In genomic region chr7:46322937-46323336, GRCh38 we compare ENCODE assay signal across 34 cellular contexts.
"Had no signal": no experiment of that assay in that cellular context is flagged by ENCODE, and none has a peak within 500 bp of the region (broad histone marks: within the 10 kb centered on the region; RNA-seq: fewer than 3 reads in every experiment).

No MANE protein-coding gene starts in this region.

- H3K27me3 Mint-ChIP-seq: activated B cell treated with CpG ODN at 0.5 μM for 24 hours; activated CD4-positive, alpha-beta memory T cell treated with anti-CD3 and anti-CD28 coated beads for 36 hours; activated CD4-positive, alpha-beta T cell treated with anti-CD3 and anti-CD28 coated beads, Interleukin-2, amount 10 ng/mL, durations not matched to agents 24 days and 14 days; activated CD8-positive, alpha-beta T cell treated with anti-CD3 and anti-CD28 coated beads for 36 hours; activated T-helper 17 cell treated with anti-CD3 and anti-CD28 coated beads, Interleukin-2, amount 50 U/mL, for 72 hours had no signal

- H3K36me3 Mint-ChIP-seq: activated CD4-positive, alpha-beta memory T cell treated with anti-CD3 and anti-CD28 coated beads for 36 hours; activated naive CD4-positive, alpha-beta T cell treated with anti-CD3 and anti-CD28 coated beads, Interleukin-2, amount 50 U/mL, for 72 hours; activated naive CD8-positive, alpha-beta T cell treated with anti-CD3 and anti-CD28 coated beads for 36 hours had no signal

- H3K4me1 ChIP-seq: adrenal gland, body of pancreas, breast epithelium had no signal

- H3K4me3 ChIP-seq: adrenal gland, body of pancreas, breast epithelium had no signal

- H3K27ac ChIP-seq: adrenal gland, body of pancreas, breast epithelium, VCaP had no signal

- ATAC-seq: activated CD8-positive, alpha-beta T cell treated with anti-CD3 and anti-CD28 coated beads for 36 hours; activated naive CD4-positive, alpha-beta T cell treated with anti-CD3 and anti-CD28 coated beads, Interleukin-2, amount 50 U/mL, for 72 hours; activated T-cell treated with anti-CD3 and anti-CD28 coated beads, Interleukin-2, amount 50 U/mL, for 4 hours; activated T-cell treated with anti-CD3 and anti-CD28 coated beads, Interleukin-2, amount 50 U/mL, for 72 hours; activated T-helper 17 cell treated with anti-CD3 and anti-CD28 coated beads, Interleukin-2, amount 50 U/mL, for 72 hours; body of pancreas had no signal

- H3K36me3 ChIP-seq: adrenal gland, brain microvascular endothelial cell, breast epithelium had no signal

- H3K27me3 ChIP-seq: adrenal gland, body of pancreas, brain microvascular endothelial cell, breast epithelium had no signal

- H3K4me1 Mint-ChIP-seq: activated B cell treated with CpG ODN at 0.5 μM for 24 hours; activated CD4-positive, alpha-beta T cell treated with anti-CD3 and anti-CD28 coated beads, Interleukin-2, amount 10 ng/mL, durations not matched to agents 24 days and 14 days; activated naive CD8-positive, alpha-beta T cell treated with anti-CD3 and anti-CD28 coated beads for 36 hours; activated T-helper 17 cell treated with anti-CD3 and anti-CD28 coated beads, Interleukin-2, amount 50 U/mL, for 72 hours had no signal

- H3K4me3 Mint-ChIP-seq: activated B cell treated with CpG ODN at 0.5 μM for 24 hours; activated CD4-positive, alpha-beta memory T cell treated with anti-CD3 and anti-CD28 coated beads for 36 hours; activated CD4-positive, alpha-beta T cell treated with anti-CD3 and anti-CD28 coated beads, Interleukin-2, amount 10 ng/mL, durations not matched to agents 24 days and 14 days; activated CD8-positive, alpha-beta T cell treated with anti-CD3 and anti-CD28 coated beads for 36 hours; activated naive CD4-positive, alpha-beta T cell treated with anti-CD3 and anti-CD28 coated beads for 36 hours; activated naive CD8-positive, alpha-beta T cell treated with anti-CD3 and anti-CD28 coated beads for 36 hours; activated T-cell treated with anti-CD3 and anti-CD28 coated beads, Interleukin-2, amount 50 U/mL, for 4 hours; activated T-cell treated with anti-CD3 and anti-CD28 coated beads, Interleukin-2, amount 50 U/mL, for 72 hours; activated T-helper 1 cell treated with anti-CD3 and anti-CD28 coated beads, Interleukin-12 subunit alpha, Interleukin-12 subunit beta, Interleukin-2, Interleukin-4 antibody, amounts not matched to agents 30 ng/mL and 10 ng/mL and 1 ng/mL, durations not matched to agents 14 hours and 24 hours and 36 hours; activated T-helper 17 cell treated with anti-CD3 and anti-CD28 coated beads, Interleukin-2, amount 50 U/mL, for 72 hours; T-helper 1 cell treated with Interleukin-12 subunit alpha and Interleukin-12 subunit beta and Interleukin-4 antibody, amounts not matched to agents 30 μg/mL and 1 μg/mL, for 36 hours; T-helper 2 cell treated with Interferon-gamma antibody and Interleukin-4, amounts not matched to agents 5 μg/mL and 100 μg/mL, for 36 hours had no signal

- H3K9me3 Mint-ChIP-seq: activated B cell treated with CpG ODN at 0.5 μM for 24 hours; activated T-helper 17 cell treated with anti-CD3 and anti-CD28 coated beads, Interleukin-2, amount 50 U/mL, for 72 hours had no signal

- H3K27ac Mint-ChIP-seq: activated B cell treated with CpG ODN at 0.5 μM for 24 hours; activated CD4-positive, alpha-beta memory T cell treated with anti-CD3 and anti-CD28 coated beads for 36 hours; activated CD4-positive, alpha-beta T cell treated with anti-CD3 and anti-CD28 coated beads, Interleukin-2, amount 10 ng/mL, durations not matched to agents 24 days and 14 days; activated CD8-positive, alpha-beta T cell treated with anti-CD3 and anti-CD28 coated beads for 36 hours; activated naive CD4-positive, alpha-beta T cell treated with anti-CD3 and anti-CD28 coated beads for 36 hours; activated naive CD4-positive, alpha-beta T cell treated with anti-CD3 and anti-CD28 coated beads, Interleukin-2, amount 50 U/mL, for 72 hours; activated naive CD8-positive, alpha-beta T cell treated with anti-CD3 and anti-CD28 coated beads for 36 hours; activated T-cell treated with anti-CD3 and anti-CD28 coated beads, Interleukin-2, amount 50 U/mL, for 72 hours; activated T-helper 1 cell treated with anti-CD3 and anti-CD28 coated beads, Interleukin-12 subunit alpha, Interleukin-12 subunit beta, Interleukin-2, Interleukin-4 antibody, amounts not matched to agents 30 ng/mL and 10 ng/mL and 1 ng/mL, durations not matched to agents 14 hours and 24 hours and 36 hours; activated T-helper 17 cell treated with anti-CD3 and anti-CD28 coated beads, Interleukin-2, amount 50 U/mL, for 72 hours; T-helper 1 cell treated with Interleukin-12 subunit alpha and Interleukin-12 subunit beta and Interleukin-4 antibody, amounts not matched to agents 30 μg/mL and 1 μg/mL, for 36 hours; T-helper 2 cell treated with Interferon-gamma antibody and Interleukin-4, amounts not matched to agents 5 μg/mL and 100 μg/mL, for 36 hours had no signal

- DNase-seq: activated B cell treated with CpG ODN at 0.5 μM for 24 hours; activated CD4-positive, alpha-beta memory T cell treated with anti-CD3 and anti-CD28 coated beads for 36 hours; activated CD4-positive, alpha-beta T cell treated with anti-CD3 and anti-CD28 coated beads for 4 hours; activated CD4-positive, alpha-beta T cell treated with anti-CD3 and anti-CD28 coated beads, Interleukin-2, amount 10 ng/mL, durations not matched to agents 24 days and 14 days; activated CD4-positive, alpha-beta T cell treated with anti-CD3 and anti-CD28 coated beads, Interleukin-2, amount 50 U/mL, for 1 hour; activated CD4-positive, alpha-beta T cell treated with anti-CD3 and anti-CD28 coated beads, Interleukin-2, amount 50 U/mL, for 4 hours; activated CD4-positive, CD25-positive, alpha-beta regulatory T cell treated with anti-CD3 and anti-CD28 coated beads, Interleukin-2, amount 50 U/mL, for 72 hours; activated CD8-positive, alpha-beta memory T cell treated with anti-CD3 and anti-CD28 coated beads, Interleukin-2, amount 50 U/mL, for 4 hours; activated CD8-positive, alpha-beta T cell treated with anti-CD3 and anti-CD28 coated beads for 36 hours; activated effector memory CD4-positive, alpha-beta T cell treated with anti-CD3 and anti-CD28 coated beads, Interleukin-2, amount 50 U/mL, for 16 hours; activated gamma-delta T cell treated with Interleukin-2 at 50 U/mL for 16 hours; activated naive CD4-positive, alpha-beta T cell; activated naive CD4-positive, alpha-beta T cell treated with anti-CD3 and anti-CD28 coated beads for 36 hours; activated naive CD4-positive, alpha-beta T cell treated with anti-CD3 and anti-CD28 coated beads, Interleukin-2, amount 50 U/mL, for 16 hours; activated naive CD8-positive, alpha-beta T cell treated with anti-CD3 and anti-CD28 coated beads for 36 hours; activated T-cell treated with anti-CD3 and anti-CD28 coated beads for 4 hours; activated T-cell treated with anti-CD3 and anti-CD28 coated beads, Interleukin-2, amount 50 U/mL, for 1 hour; activated T-cell treated with anti-CD3 and anti-CD28 coated beads, Interleukin-2, amount 50 U/mL, for 4 hours; activated T-cell treated with anti-CD3 and anti-CD28 coated beads, Interleukin-2, amount 50 U/mL, for 72 hours; adrenal gland; amniotic stem cell; aorta; body of pancreas; brain microvascular endothelial cell; central memory CD4-positive, alpha-beta T cell; T-helper 2 cell; T-helper 9 cell had no signal

- H3K9me3 ChIP-seq: adrenal gland, body of pancreas, breast epithelium had no signal
